Comparison of ENCODE assay signal across 27 cellular contexts in genomic region chr1:107689733-107690132, GRCh38.
A peak's percentile ranks its signal among the peaks of the same experiment; 100 is the strongest.
DNase-seq lines count a peak whose midpoint lies in the region; ATAC-seq, FAIRE-seq and TF ChIP-seq lines count a peak whose summit lies in the region.
"Had no signal": no experiment of that assay in that cellular context is flagged by ENCODE, and none has a peak within 500 bp of the region (broad histone marks: within the 10 kb centered on the region; RNA-seq: fewer than 3 reads in every experiment).

No MANE protein-coding gene starts in this region.

- dilution Hi-C loops in keratinocyte (cut with MboI; ENCODE audit: extremely low pct_ligation_motif_present, low sequenced_read_pairs): no loop called here

- H3K27ac ChIP-seq in body of pancreas (peak overlapping the region in 3 of 4 donors; percentile 37 to 65 (median 42)), keratinocyte (ENCODE audit: control insufficient read depth, insufficient read depth, low read length) (peak overlapping the region; percentile 89), skin epidermis (peak overlapping the region in 11 of 21 experiments; percentile 13 to 78 (median 51))
- H3K27ac ChIP-seq: HL-60 had no signal

- H3K36me3 ChIP-seq in body of pancreas (replicated peaks in 1 of 2; ENCODE audit: insufficient read depth in 1 of 2, low read depth in 2 of 2) (no peaks in the 10 kb centered on the region), keratinocyte (ENCODE audit: control insufficient read depth in 2 of 2, extremely low read depth in 1 of 2, insufficient read depth in 2 of 2, low read length in 2 of 2) (no peaks in the 10 kb centered on the region)

- DNase-seq in ELF-1 (ENCODE audit: low read depth, low spot score) (peak; percentile 20), body of pancreas (no peak), keratinocyte (ENCODE audit: low read depth, low spot score) (no peak), HK-2 (ENCODE audit: unreplicated experiment) (no peak)
- no peak for DNase-seq in NK-92 treated with Interleukin-12 subunit alpha and Interleukin-12 subunit beta, amount 100 ng/mL, for 24 hours (lab: John Stamatoyannopoulos, UW)
- DNase-seq: activated CD4-positive, alpha-beta memory T cell treated with anti-CD3 and anti-CD28 coated beads, Interleukin-2, amount 10 ng/mL, durations not matched to agents 7 days and 5 days; anterior cingulate cortex; C1 segment of cervical spinal cord; cortex of kidney; head of caudate nucleus; Kasumi-1; left cardiac atrium; NCI-H1092; NCI-H187; NCI-H748 treated with DMSO at 0.1 percent for 48 hours; posterior cingulate gyrus; SHP77 treated with DMSO at 0.1 percent for 48 hours; SW 1271 had no signal

- peak; percentile 48 for FAIRE-seq in keratinocyte (lab: Jason Lieb, UNC)
- FAIRE-seq: endometrium, GM12891, H54 had no signal

- H3K9me3 ChIP-seq in body of pancreas (no peaks in the 10 kb centered on the region), keratinocyte (ENCODE audit: control insufficient read depth, low read depth, low read length) (no peaks in the 10 kb centered on the region)

- peak overlapping the region; percentile 28 for H3K9ac ChIP-seq in keratinocyte (ENCODE audit: control insufficient read depth, extremely low read depth, insufficient read depth, low read length)

- H3K27me3 ChIP-seq in body of pancreas (no peaks in the 10 kb centered on the region), keratinocyte (ENCODE audit: control insufficient read depth, extremely low read depth, insufficient read depth, low read length) (no peaks in the 10 kb centered on the region)

- no peaks in the 10 kb centered on the region for H3K9me1 ChIP-seq in keratinocyte (ENCODE audit: control insufficient read depth, extremely low read depth, insufficient read depth, low read length)

- TF ChIP-seq POLR2A in body of pancreas (IDR thresholded peaks at IDR 0.05): no peak

- TF ChIP-seq CTCF in body of pancreas (IDR thresholded peaks at IDR 0.05) (no peak), keratinocyte (optimal IDR thresholded peaks at IDR 0.05 in 1 of 3, IDR thresholded peaks at IDR 0.05 in 1 of 3, conservative IDR thresholded peaks at IDR 0.05 in 1 of 3; ENCODE audit: extremely low read depth in 1 of 3, insufficient read depth in 2 of 3, low read length in 3 of 3) (peak in 1 of 3 experiments; percentile 31)

- peaks cover 22% of the 10 kb centered on the region for H3K79me2 ChIP-seq in keratinocyte (ENCODE audit: control insufficient read depth, insufficient read depth, low read length)

- ATAC-seq in body of pancreas (no peak), GM21423 (IDR thresholded peaks at IDR 0.05; ENCODE audit: unreplicated experiment) (no peak), HG03039 (IDR thresholded peaks at IDR 0.05; ENCODE audit: unreplicated experiment) (no peak)
- ATAC-seq: activated naive CD4-positive, alpha-beta T cell treated with anti-CD3 and anti-CD28 coated beads, Interleukin-2, amount 50 U/mL, for 72 hours; left cardiac atrium; sciatic nerve had no signal

- no peaks in the 10 kb centered on the region for H3K4me1 ChIP-seq in body of pancreas
- H3K4me1 ChIP-seq in keratinocyte (ENCODE audit: control insufficient read depth, extremely low read depth, insufficient read depth, low read length): peaks cover 50% of the 10 kb centered on the region

- H3K4me3 ChIP-seq in body of pancreas (no peak overlapping the region), keratinocyte (ENCODE audit: control insufficient read depth in 2 of 3, extremely low read depth in 1 of 3, insufficient read depth in 2 of 3, low read depth in 1 of 3, low read length in 3 of 3) (no peak overlapping the region), skin epidermis (no peak overlapping the region)

- intact Hi-C loops in body of pancreas (cut with DNase I): no loop called here

- peak overlapping the region; percentile 91 for H3K4me2 ChIP-seq in keratinocyte (ENCODE audit: control insufficient read depth, extremely low read depth, insufficient read depth, low read depth, low read length)

- H4K20me1 ChIP-seq in keratinocyte (ENCODE audit: control insufficient read depth, extremely low read depth, insufficient read depth, low read length): no peaks in the 10 kb centered on the region

- H2AFZ ChIP-seq in keratinocyte (ENCODE audit: control insufficient read depth, low read length): peak overlapping the region; percentile 31

- WGBS in body of pancreas, 2 donors: 72 to 79% methylated on average over 4 of the region's 4 CpGs
